14 cellular contexts compared by ENCODE assay signal in the genomic region with DNA sequence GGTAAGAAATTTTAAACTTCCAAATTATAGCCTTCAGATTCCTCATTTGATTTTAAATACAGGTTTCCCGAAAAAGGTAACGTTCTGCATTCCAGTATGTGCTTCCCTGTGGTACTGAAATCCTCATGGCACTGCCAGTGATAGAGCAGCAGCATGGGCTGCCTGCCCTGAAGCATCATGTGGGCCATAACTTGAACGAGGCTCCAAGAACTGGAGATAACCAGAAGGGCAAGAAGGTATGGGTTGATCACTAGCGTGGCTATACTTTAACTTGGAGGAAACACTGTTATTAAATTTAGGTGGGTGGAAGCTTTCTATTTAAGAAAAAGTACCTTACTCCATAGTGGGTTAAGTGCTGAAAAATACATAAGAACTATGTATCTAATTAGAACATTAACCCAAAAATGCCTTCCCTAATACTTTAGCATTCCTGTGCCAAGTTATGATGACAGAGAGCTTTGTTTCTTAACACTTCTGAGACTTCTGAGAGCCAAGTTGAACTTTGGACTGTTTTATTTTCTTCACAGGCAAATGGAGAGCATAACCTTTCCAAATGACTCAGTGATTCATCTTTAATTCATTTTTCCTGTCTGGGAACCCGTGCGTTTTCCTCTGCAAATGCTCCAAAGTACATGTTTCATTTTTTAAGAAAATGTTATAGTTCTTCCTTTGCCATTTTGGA.
DNase-seq lines count a peak whose midpoint lies in the region; FAIRE-seq and TF ChIP-seq lines count a peak whose summit lies in the region.
"Had no signal": no experiment of that assay in that cellular context is flagged by ENCODE, and none has a peak within 500 bp of the region (broad histone marks: within the 10 kb centered on the region; RNA-seq: fewer than 3 reads in every experiment).

No MANE protein-coding gene starts in this region.

- TF ChIP-seq CTCF in PC-9 (conservative IDR thresholded peaks at IDR 0.05), result no peak
- no peak for TF ChIP-seq CTCF in endothelial cell of umbilical vein (IDR thresholded peaks at IDR 0.05; ENCODE audit: extremely low read depth in 1 of 2, insufficient read depth in 1 of 2, low read depth in 1 of 2, low read length in 2 of 2)

- H3K9ac ChIP-seq in endothelial cell of umbilical vein (replicated peaks; ENCODE audit: extremely low read depth, insufficient read depth, low read length) (peak overlapping the region; percentile 14), mucosa of rectum (ENCODE audit: low read depth in 1 of 2, low read length in 2 of 2) (no peak overlapping the region)

- DNase-seq in ACHN (peak; percentile 69), PC-9 (peak in 1 of 2 experiments; percentile 72), endothelial cell of umbilical vein (ENCODE audit: low read depth, low spot score) (peak; percentile 89), NCI-H526 (lab: John Stamatoyannopoulos, UW) (no peak), DMS79 treated with DMSO at 0.1 percent for 48 hours (lab: John Stamatoyannopoulos, UW) (no peak), HPDE6-E6E7 (ENCODE audit: extremely low spot score) (no peak), NCI-H187 treated with DMSO at 0.1 percent for 48 hours (lab: John Stamatoyannopoulos, UW) (no peak)
- DNase-seq: activated T-cell treated with anti-CD3 and anti-CD28 coated beads, Interleukin-2, amount 50 U/mL, for 1 hour; GDM1; mesendoderm; NCI-H2171 treated with DMSO at 0.1 percent for 48 hours; RPMI8226 had no signal

- H4K20me1 ChIP-seq in PC-9 (ENCODE audit: insufficient read depth), result no peaks in the 10 kb centered on the region
- no peaks in the 10 kb centered on the region for H4K20me1 ChIP-seq in endothelial cell of umbilical vein (replicated peaks; ENCODE audit: control insufficient read depth, extremely low read depth, insufficient read depth, low read length)

- no peaks in the 10 kb centered on the region for H3K79me2 ChIP-seq in PC-9 (ENCODE audit: low read depth)
- peaks cover 20% of the 10 kb centered on the region for H3K79me2 ChIP-seq in endothelial cell of umbilical vein (ENCODE audit: control insufficient read depth, insufficient read depth, low read length)

- no peaks in the 10 kb centered on the region for H3K36me3 ChIP-seq in PC-9 (ENCODE audit: low read depth)
- H3K36me3 ChIP-seq in endothelial cell of umbilical vein (ENCODE audit: control insufficient read depth in 2 of 2, extremely low read depth in 1 of 2, insufficient read depth in 2 of 2, low read length in 2 of 2), result no peaks in the 10 kb centered on the region
- H3K36me3 ChIP-seq in mucosa of rectum (ENCODE audit: control insufficient read depth in 2 of 2, insufficient read depth in 2 of 2, low read length in 2 of 2), result no peaks in the 10 kb centered on the region

- H3K4me1 ChIP-seq in PC-9 (replicated peaks; ENCODE audit: insufficient read depth) (peaks cover 22% of the 10 kb centered on the region), endothelial cell of umbilical vein (ENCODE audit: control insufficient read depth, extremely low read depth, insufficient read depth, low read length) (peaks cover 50% of the 10 kb centered on the region), mucosa of rectum (ENCODE audit: control insufficient read depth in 2 of 2, insufficient read depth in 2 of 2, low read length in 2 of 2) (peaks cover 14 to 21% of the 10 kb centered on the region in 2 donors)

- H2AFZ ChIP-seq in PC-9 (no peak overlapping the region), endothelial cell of umbilical vein (ENCODE audit: low read depth, low read length) (no peak overlapping the region)

- H3K4me3 ChIP-seq in PC-9, result no peak overlapping the region
- H3K4me3 ChIP-seq in endothelial cell of umbilical vein (replicated peaks in 1 of 3; ENCODE audit: insufficient read depth in 1 of 3, low read depth in 1 of 3, low read length in 3 of 3), result peak overlapping the region in 1 of 3 experiments; percentile 13
- H3K4me3 ChIP-seq in mucosa of rectum (ENCODE audit: low read length in 2 of 2), result no peak overlapping the region
- H3K4me3 ChIP-seq: smooth muscle cell had no signal

- POLR2A ChIA-PET in PC-9 (lab: Charles Lee; ENCODE audit: unreplicated experiment) (no interaction called here), endothelial cell of umbilical vein (lab: Charles Lee) (no interaction called here)

- H3K9me2 ChIP-seq in PC-9 (ENCODE audit: insufficient read depth), result no peaks in the 10 kb centered on the region

- FAIRE-seq in endothelial cell of umbilical vein (lab: Jason Lieb, UNC), result peak; percentile 91

- H3K9me3 ChIP-seq in PC-9 (ENCODE audit: insufficient read depth, low read depth) (no peaks in the 10 kb centered on the region; the same call in 1 of the 2 replicates), endothelial cell of umbilical vein (replicated peaks; ENCODE audit: control insufficient read depth, insufficient read depth, low read length) (no peaks in the 10 kb centered on the region), mucosa of rectum (ENCODE audit: control insufficient read depth in 2 of 2, low read length in 2 of 2) (no peaks in the 10 kb centered on the region)

- peak; percentile 18 for TF ChIP-seq POLR2A in endothelial cell of umbilical vein (IDR thresholded peaks at IDR 0.05; ENCODE audit: low read depth, low read length)

- intact Hi-C loops in PC-9 (cut with micrococcal nuclease; ENCODE audit: unreplicated experiment) (loop anchor here (5.0 kb wide), 2 partner anchors 87 to 193 kb away; a partner anchor contains a TSS), endothelial cell of umbilical vein (cut with micrococcal nuclease) (loop anchor here (2.0 to 10.0 kb wide), 2 partner anchors 19 to 405 kb away; no protein-coding TSS in a partner anchor)

- dilution Hi-C loops in endothelial cell of umbilical vein (cut with MboI; ENCODE audit: extremely low pct_ligation_motif_present, low sequenced_read_pairs), result no loop called here

- H3K9me1 ChIP-seq in endothelial cell of umbilical vein (replicated peaks; ENCODE audit: control insufficient read depth, extremely low read depth, insufficient read depth, low read length), result no peaks in the 10 kb centered on the region

- in situ Hi-C loops in ACHN (cut with HindIII; ENCODE audit: low pct_ligation_motif_present, low pct_unique_long_range_greater_than_20kb, low sequenced_read_pairs), result no loop called here

- CTCF ChIA-PET in PC-9 (lab: Charles Lee), result no interaction called here
- CTCF ChIA-PET in endothelial cell of umbilical vein (lab: Charles Lee), result interaction anchor here (0.7 to 3.7 kb wide), 11 partner anchors 10 to 383 kb away, joined by 3 to 48 read pairs (median 4); no protein-coding TSS in a partner anchor

- H3F3A ChIP-seq in PC-9 (ENCODE audit: insufficient read depth, low read depth), result 0 out of 2 replicates have a peak, but pooled peaks cover 1% of the 10 kb centered on the region

- peak overlapping the region; percentile 31 for H3K4me2 ChIP-seq in PC-9
- peak overlapping the region; percentile 94 for H3K4me2 ChIP-seq in endothelial cell of umbilical vein (ENCODE audit: insufficient read depth, low read length)
- H3K4me2 ChIP-seq: smooth muscle cell had no signal

- H3K27me3 ChIP-seq in PC-9 (ENCODE audit: insufficient read depth, low read depth) (no peaks in the 10 kb centered on the region), endothelial cell of umbilical vein (ENCODE audit: control insufficient read depth in 2 of 2, insufficient read depth in 2 of 2, low read length in 2 of 2) (no peaks in the 10 kb centered on the region), mucosa of rectum (ENCODE audit: control insufficient read depth in 2 of 2, insufficient read depth in 2 of 2, low read length in 2 of 2) (no peaks in the 10 kb centered on the region)

- no TSS peak for BruUV-seq in PC-9 (replicated peaks; lab: Mats Ljungman, UMichigan)
- BruUV-seq in endothelial cell of umbilical vein (replicated peaks; lab: Mats Ljungman, UMichigan), result no TSS peak

- H3K27ac ChIP-seq in PC-9 (peak overlapping the region; percentile 56), endothelial cell of umbilical vein (ENCODE audit: insufficient read depth, low read depth, low read length) (peak overlapping the region; percentile 59), mucosa of rectum (ENCODE audit: low read depth in 2 of 2, low read length in 2 of 2) (peak overlapping the region; percentile 39 to 66)

TF ChIP-seq in endothelial cell of umbilical vein, 7 proteins besides CTCF, POLR2A, EP300 and RAD21:
- peak; percentile 40 for TF ChIP-seq JUN (IDR thresholded peaks at IDR 0.05; ENCODE audit: borderline replicate concordance, insufficient read depth, insufficient read length, low read depth)
- TF ChIP-seq FOS (IDR thresholded peaks at IDR 0.05; ENCODE audit: borderline replicate concordance, insufficient read depth, low read length), result peak; percentile 84
- TF ChIP-seq, protein P1, sequence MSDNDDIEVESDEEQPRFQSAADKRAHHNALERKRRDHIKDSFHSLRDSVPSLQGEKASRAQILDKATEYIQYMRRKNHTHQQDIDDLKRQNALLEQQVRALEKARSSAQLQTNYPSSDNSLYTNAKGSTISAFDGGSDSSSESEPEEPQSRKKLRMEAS (IDR thresholded peaks at IDR 0.05; ENCODE audit: insufficient read depth, insufficient read length), result no peak

Comparison
In these comparisons a context has a peak if more than half of its experiments do, and no peak if none do; other contexts are left out.
1. DNase-seq: peak in ACHN (single experiment) and endothelial cell of umbilical vein (single experiment); none in NCI-H526 (0 of 2), DMS79 treated with DMSO at 0.1 percent for 48 hours (single experiment), HPDE6-E6E7 (single experiment) and NCI-H187 treated with DMSO at 0.1 percent for 48 hours (single experiment).
2. Peak in every context shown above with its lines, with median percentiles within 50 percentile points of each other: H3K27ac ChIP-seq.